ENCODE assay signal across 14 cellular contexts in the genomic region with DNA sequence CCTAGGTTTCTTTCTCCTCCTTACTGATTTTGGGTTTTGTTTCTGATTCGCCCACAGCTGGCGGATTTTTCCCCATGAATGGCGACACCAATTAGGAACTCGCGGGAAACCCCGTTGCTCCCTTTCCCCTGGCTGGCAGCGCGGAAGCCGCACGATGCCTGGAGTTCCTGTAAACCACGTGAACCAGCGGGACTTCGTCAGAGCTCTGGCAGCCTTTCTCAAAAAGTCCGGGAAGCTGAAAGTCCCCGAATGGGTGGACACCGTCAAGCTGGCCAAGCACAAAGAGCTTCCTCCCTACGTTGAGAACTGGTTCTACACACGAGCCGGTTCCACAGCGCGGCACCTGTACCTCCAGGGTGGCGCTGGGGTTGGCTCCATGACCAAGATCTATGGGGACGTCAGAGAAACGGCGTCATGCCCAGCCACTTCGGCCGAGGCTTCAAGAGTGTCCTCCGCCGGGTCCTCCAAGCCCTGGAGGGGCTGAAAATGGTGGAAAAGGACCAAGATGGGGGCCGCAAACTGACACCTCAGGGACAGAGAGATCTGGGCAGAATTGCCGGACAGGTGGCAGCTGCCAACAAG. TPM values are rescaled to one million over a fixed set of nuclear protein-coding genes. Genes with fewer than 3 reads are reported as not detected.
A peak's percentile ranks its signal among the peaks of the same experiment; 100 is the strongest.
DNase-seq lines count a peak whose midpoint lies in the region; ATAC-seq and TF ChIP-seq lines count a peak whose summit lies in the region.
"Had no signal": no experiment of that assay in that cellular context is flagged by ENCODE, and none has a peak within 500 bp of the region (broad histone marks: within the 10 kb centered on the region; RNA-seq: fewer than 3 reads in every experiment).

No MANE protein-coding gene starts in this region.

- peaks cover 5% of the 10 kb centered on the region for H3K79me2 ChIP-seq in trophoblast cell (ENCODE audit: control insufficient read depth, insufficient read depth, low read length, poor library complexity)

- no peaks in the 10 kb centered on the region for H3K36me3 ChIP-seq in trophoblast cell (ENCODE audit: control insufficient read depth in 1 of 2, insufficient read depth in 2 of 2, low read length in 2 of 2)

- no peak overlapping the region for H3K4me2 ChIP-seq in trophoblast cell (ENCODE audit: low read length)

- DNase-seq in EH (ENCODE audit: low read depth) (peak; percentile 35), choroid plexus epithelial cell (ENCODE audit: low read depth) (peak; percentile 55), hypothalamus (lab: John Stamatoyannopoulos, UW) (peak in 26 of 51 donors; percentile 3 to 50 (median 14)), trophoblast cell (peak; percentile 42 to 53), SKM-1 treated with dmso at 0.1 percent for 144 hours (lab: John Stamatoyannopoulos, UW; ENCODE audit: unreplicated experiment) (no peak), SW480 (ENCODE audit: low spot score) (no peak)
- no peak for DNase-seq in stimulated activated CD4-positive, alpha-beta T cell treated with anti-CD3 and anti-CD28 coated beads, Interleukin-2, amount 100 ng/mL, for 24 hours
- DNase-seq: DND-41, KBM-7, kidney glomerular epithelial cell, NCI-H1694, NCI-H774, SHP77 had no signal

- no CpG with 5 or more reads among the region's 31 CpGs for WGBS in trophoblast cell (ENCODE audit: extremely low coverage, insufficient coverage, insufficient read length)

- no peak overlapping the region for H3K18ac ChIP-seq in trophoblast cell (ENCODE audit: low read length)

- peaks cover 7 to 10% of the 10 kb centered on the region in 2 experiments for H3K4me1 ChIP-seq in trophoblast cell (ENCODE audit: control insufficient read depth in 1 of 2, insufficient read depth in 2 of 2, low read length in 2 of 2)

- no peak for TF ChIP-seq CTCF in choroid plexus epithelial cell (conservative IDR thresholded peaks at IDR 0.05; ENCODE audit: low read depth, low read length)

- no peak overlapping the region for H2AFZ ChIP-seq in trophoblast cell (ENCODE audit: insufficient read depth, low read length, poor library complexity)

- no peak overlapping the region for H2BK120ac ChIP-seq in trophoblast cell (ENCODE audit: insufficient read depth, low read length, poor library complexity)

- peaks cover 3% of the 10 kb centered on the region for H3K79me1 ChIP-seq in trophoblast cell (ENCODE audit: low read length)

- H3K4ac ChIP-seq in trophoblast cell (ENCODE audit: low read depth, low read length) = no peak overlapping the region

- H3K14ac ChIP-seq in trophoblast cell (ENCODE audit: low read length) = no peak overlapping the region

- no peaks in the 10 kb centered on the region for H3K9me3 ChIP-seq in trophoblast cell (ENCODE audit: insufficient read depth, low read depth, low read length)

- no peak overlapping the region for H3K27ac ChIP-seq in trophoblast cell (ENCODE audit: low read depth, low read length)

- no peak overlapping the region for H4K12ac ChIP-seq in trophoblast cell (ENCODE audit: low read depth, low read length)

- no peak overlapping the region for H4K8ac ChIP-seq in trophoblast cell (ENCODE audit: low read depth, low read length)

- no peak overlapping the region for H2AK5ac ChIP-seq in trophoblast cell (ENCODE audit: low read length)

- no peaks in the 10 kb centered on the region for H3K27me3 ChIP-seq in trophoblast cell (ENCODE audit: insufficient read depth, low read length)

- H2BK5ac ChIP-seq in trophoblast cell (ENCODE audit: low read depth, low read length, poor library complexity) = no peak overlapping the region

- no peak for ATAC-seq in HG02885 (IDR thresholded peaks at IDR 0.05; ENCODE audit: poor library complexity, unreplicated experiment)

- H3K9ac ChIP-seq in trophoblast cell (ENCODE audit: low read length) = no peak overlapping the region

- no peak overlapping the region for H4K91ac ChIP-seq in trophoblast cell (ENCODE audit: low read depth, low read length)

- no peak overlapping the region for H2BK12ac ChIP-seq in trophoblast cell (ENCODE audit: low read length)

- H3K4me3 ChIP-seq in choroid plexus epithelial cell (ENCODE audit: low read depth, low read length) (peak overlapping the region; percentile 11), trophoblast cell (ENCODE audit: low read depth, low read length) (no peak overlapping the region)

- no peak overlapping the region for H3K23ac ChIP-seq in trophoblast cell (ENCODE audit: low read length)

RNA-seq across cellular contexts. Expression of a gene that starts 3.2 kb away (rescaled TPM):
- 52.2 and 54.2 TPM in 2 replicates for polyA plus RNA-seq in trophoblast cell (2013)

RNA-seq across cellular contexts. Expression of a gene that starts 7.5 kb away (rescaled TPM):
- 8.6 and 9.6 TPM in 2 replicates for polyA plus RNA-seq in trophoblast cell (2013)

RNA-seq across cellular contexts. Expression of a gene that starts 37.4 kb away (rescaled TPM):
- 7.1 and 7.6 TPM in 2 replicates for polyA plus RNA-seq in trophoblast cell (2013)

RNA-seq across cellular contexts. Expression of a gene that starts 37.7 kb away (rescaled TPM):
- polyA plus RNA-seq in trophoblast cell (2013) = 1.4 TPM in 2 replicates

Comparison
In these comparisons a context has a peak if more than half of its experiments do, and no peak if none do; other contexts are left out.
1. DNase-seq: peak in EH (single experiment), choroid plexus epithelial cell (single experiment), hypothalamus (26 of 51) and trophoblast cell (2 of 2); none in SKM-1 treated with dmso at 0.1 percent for 144 hours (single experiment), SW480 (single experiment) and stimulated activated CD4-positive, alpha-beta T cell treated with anti-CD3 and anti-CD28 coated beads, Interleukin-2, amount 100 ng/mL, for 24 hours (0 of 2).